In the genomic region with DNA sequence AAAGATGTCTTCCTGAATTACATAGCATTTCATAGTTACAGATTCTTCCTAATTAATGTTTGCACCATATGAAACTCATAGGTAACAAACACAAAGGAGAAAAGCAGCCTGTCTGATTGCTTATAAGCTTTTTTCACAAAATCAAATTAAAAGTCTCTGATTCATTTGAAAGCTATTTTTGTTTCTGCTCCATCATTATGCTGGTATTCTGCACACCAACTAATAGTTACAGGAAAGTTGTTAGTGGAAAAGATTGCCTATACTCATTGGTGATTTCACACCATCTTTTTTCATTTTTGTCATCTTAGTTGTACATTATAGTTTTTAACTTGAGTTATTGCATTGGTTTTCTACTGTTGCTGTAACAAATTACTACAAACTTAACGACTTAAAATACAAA, we compare ENCODE assay signal across 28 cellular contexts.
DNase-seq lines count a peak whose midpoint lies in the region; ATAC-seq and TF ChIP-seq lines count a peak whose summit lies in the region.
"Had no signal": no experiment of that assay in that cellular context is flagged by ENCODE, and none has a peak within 500 bp of the region (broad histone marks: within the 10 kb centered on the region; RNA-seq: fewer than 3 reads in every experiment).

No MANE protein-coding gene starts in this region.

- no peak overlapping the region for H2BK15ac ChIP-seq in mesenchymal stem cell (ENCODE audit: low read depth, poor library complexity, severe bottlenecking)

- H3K4me1 ChIP-seq in mesenchymal stem cell (ENCODE audit: control insufficient read depth, insufficient read depth, low read depth, low read length), result no peaks in the 10 kb centered on the region
- H3K4me1 ChIP-seq: left lung, SJCRH30, tibial nerve had no signal

- no peaks in the 10 kb centered on the region for H3K9me3 Mint-ChIP-seq in HFFc6
- H3K9me3 Mint-ChIP-seq: activated T-helper 1 cell treated with anti-CD3 and anti-CD28 coated beads, Interleukin-12 subunit alpha, Interleukin-12 subunit beta, Interleukin-2, Interleukin-4 antibody, amounts not matched to agents 30 ng/mL and 10 ng/mL and 1 ng/mL, durations not matched to agents 14 hours and 24 hours and 36 hours; IgD-negative memory B cell; stimulated activated naive CD8-positive, alpha-beta T cell treated with anti-CD3 and anti-CD28 coated beads, Interleukin-15, Interleukin-2, amounts not matched to agents 100 ng/mL and 50 ng/mL, for 24 hours; T-cell had no signal

- ATAC-seq in HG02884 (IDR thresholded peaks at IDR 0.05; ENCODE audit: unreplicated experiment), result no peak
- ATAC-seq: esophagus mucosa, left lung, sciatic nerve, T-cell had no signal

- H3K27me3 ChIP-seq in mesenchymal stem cell (ENCODE audit: control insufficient read depth in 1 of 2, insufficient read depth in 1 of 2, low read length in 2 of 2), result no peaks in the 10 kb centered on the region
- H3K27me3 ChIP-seq: left lung, tibial nerve had no signal

- TF ChIP-seq CTCF in HFFc6 (IDR thresholded peaks at IDR 0.05), result no peak

- H3K9ac ChIP-seq in mesenchymal stem cell (ENCODE audit: low read length), result no peak overlapping the region

- no peak overlapping the region for H3K4me2 ChIP-seq in mesenchymal stem cell (ENCODE audit: low read length, poor library complexity, severe bottlenecking)

- no peaks in the 10 kb centered on the region for H3K36me3 ChIP-seq in mesenchymal stem cell (ENCODE audit: control insufficient read depth in 1 of 2, insufficient read depth in 2 of 2, low read depth in 1 of 2, low read length in 2 of 2)
- H3K36me3 ChIP-seq: left lung, SJCRH30, tibial nerve had no signal

- no peak overlapping the region for H4K8ac ChIP-seq in mesenchymal stem cell (ENCODE audit: low read length)

- no peak overlapping the region for H2BK120ac ChIP-seq in mesenchymal stem cell (ENCODE audit: low read depth, low read length)

- no peak overlapping the region for H4K91ac ChIP-seq in mesenchymal stem cell (ENCODE audit: low read length)

- no peak overlapping the region for H3K14ac ChIP-seq in mesenchymal stem cell (ENCODE audit: low read length in 2 of 2)

- H3K18ac ChIP-seq in mesenchymal stem cell (ENCODE audit: low read depth in 1 of 2, low read length in 2 of 2), result no peak overlapping the region

- no peak overlapping the region for H2AFZ ChIP-seq in mesenchymal stem cell (ENCODE audit: low read depth, low read length)

- WGBS in mesenchymal stem cell, result no CpG with 5 or more reads among the region's 1 CpG

- H3K4me3 Mint-ChIP-seq in HFFc6, result no peak overlapping the region
- H3K4me3 Mint-ChIP-seq: activated T-helper 1 cell treated with anti-CD3 and anti-CD28 coated beads, Interleukin-12 subunit alpha, Interleukin-12 subunit beta, Interleukin-2, Interleukin-4 antibody, amounts not matched to agents 30 ng/mL and 10 ng/mL and 1 ng/mL, durations not matched to agents 14 hours and 24 hours and 36 hours; IgD-negative memory B cell; stimulated activated naive CD8-positive, alpha-beta T cell treated with anti-CD3 and anti-CD28 coated beads, Interleukin-15, Interleukin-2, amounts not matched to agents 100 ng/mL and 50 ng/mL, for 24 hours; T-cell had no signal

- no peak overlapping the region for H3K27ac ChIP-seq in mesenchymal stem cell (ENCODE audit: low read length, poor library complexity, severe bottlenecking)
- H3K27ac ChIP-seq: left lung, SJCRH30, tibial nerve had no signal

- no peak overlapping the region for H3K27ac Mint-ChIP-seq in HFFc6
- H3K27ac Mint-ChIP-seq: activated T-helper 1 cell treated with anti-CD3 and anti-CD28 coated beads, Interleukin-12 subunit alpha, Interleukin-12 subunit beta, Interleukin-2, Interleukin-4 antibody, amounts not matched to agents 30 ng/mL and 10 ng/mL and 1 ng/mL, durations not matched to agents 14 hours and 24 hours and 36 hours; IgD-negative memory B cell; stimulated activated naive CD8-positive, alpha-beta T cell treated with anti-CD3 and anti-CD28 coated beads, Interleukin-15, Interleukin-2, amounts not matched to agents 100 ng/mL and 50 ng/mL, for 24 hours; T-cell had no signal

- H3K4ac ChIP-seq in mesenchymal stem cell (ENCODE audit: low read depth in 1 of 2, low read length in 2 of 2), result no peak overlapping the region

- peaks cover 44% of the 10 kb centered on the region for H3K4me1 Mint-ChIP-seq in HFFc6 (ENCODE audit: low read depth)
- H3K4me1 Mint-ChIP-seq: IgD-negative memory B cell, T-cell had no signal

- DNase-seq in AG08396 (ENCODE audit: low spot score) (peak; percentile 7), HFFc6 (peak; percentile 2), astrocyte of the hippocampus (ENCODE audit: low read depth, low spot score) (peak; percentile 45), mesenchymal stem cell (peak; percentile 7), T-helper 1 cell (no peak), NCI-H187 (lab: John Stamatoyannopoulos, UW) (no peak), erythroblast (lab: John Stamatoyannopoulos, UW) (no peak)
- DNase-seq: activated CD4-positive, alpha-beta T cell treated with anti-CD3 and anti-CD28 coated beads, Interleukin-2, amount 50 U/mL, for 4 hours; activated CD4-positive, CD25-positive, alpha-beta regulatory T cell; activated naive CD4-positive, alpha-beta T cell treated with anti-CD3 and anti-CD28 coated beads, Interleukin-2, amount 50 U/mL, for 16 hours; C1 segment of cervical spinal cord; cortex of kidney; DMS79; hippocampal formation; left lung; NCI-H1417; NCI-H2081 treated with DMSO at 0.1 percent for 48 hours; NCI-H226; NCI-H774; SJCRH30; T-cell had no signal

- no peaks in the 10 kb centered on the region for H3K36me3 Mint-ChIP-seq in HFFc6 (ENCODE audit: low read depth)
- H3K36me3 Mint-ChIP-seq: IgD-negative memory B cell, T-cell had no signal

- no peaks in the 10 kb centered on the region for H3K27me3 Mint-ChIP-seq in HFFc6 (ENCODE audit: insufficient read depth)

- H2AK5ac ChIP-seq in mesenchymal stem cell (ENCODE audit: low read length, severe bottlenecking), result no peak overlapping the region

- H2BK5ac ChIP-seq in mesenchymal stem cell (ENCODE audit: low read depth, low read length, poor library complexity, severe bottlenecking), result no peak overlapping the region

- no peak overlapping the region for H3K4me3 ChIP-seq in mesenchymal stem cell (ENCODE audit: insufficient read depth in 1 of 2, low read depth in 1 of 2, low read length in 2 of 2)
- H3K4me3 ChIP-seq: left lung, SJCRH30, tibial nerve had no signal

- no peaks in the 10 kb centered on the region for H3K79me1 ChIP-seq in mesenchymal stem cell (replicated peaks; ENCODE audit: low read length, poor library complexity, severe bottlenecking)

- H2BK12ac ChIP-seq in mesenchymal stem cell (ENCODE audit: low read length in 2 of 2), result no peak overlapping the region

- TF ChIP-seq POLR2A in erythroblast (IDR thresholded peaks at IDR 0.05; ENCODE audit: low read length), result no peak

- no peaks in the 10 kb centered on the region for H3K9me3 ChIP-seq in mesenchymal stem cell (ENCODE audit: control insufficient read depth, low read length)
- H3K9me3 ChIP-seq: left lung, SJCRH30, tibial nerve had no signal

- H3K23ac ChIP-seq in mesenchymal stem cell (ENCODE audit: low read length in 2 of 2), result no peak overlapping the region

Comparison
In these comparisons a context has a peak if more than half of its experiments do, and no peak if none do; other contexts are left out.
1. DNase-seq: peak in AG08396 (single experiment), HFFc6 (single experiment), astrocyte of the hippocampus (single experiment) and mesenchymal stem cell (single experiment); none in T-helper 1 cell (0 of 5), NCI-H187 (0 of 2) and erythroblast (0 of 2).